ENCODE assay signal across 1 cellular context in the genomic region with DNA sequence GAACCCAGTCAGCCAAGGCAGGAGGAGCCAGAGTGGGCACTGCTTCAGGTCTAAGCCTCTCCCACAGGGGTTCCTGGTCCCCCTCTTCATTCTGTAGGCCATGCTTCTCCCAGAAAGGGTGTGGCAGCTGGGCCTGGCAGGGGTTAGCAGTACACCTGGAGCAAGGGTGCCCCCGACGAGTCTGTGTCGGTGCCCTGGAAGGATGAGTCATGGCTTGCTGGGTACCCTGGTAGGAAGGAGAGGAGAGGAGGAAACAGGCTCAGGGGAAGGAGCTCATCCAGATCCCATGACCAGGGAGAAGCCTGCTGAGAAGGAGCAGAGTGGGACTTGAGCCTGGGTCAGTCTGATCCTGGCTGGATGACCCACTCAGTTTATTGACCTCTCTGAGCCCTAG.
A peak's percentile ranks its signal among the peaks of the same experiment; 100 is the strongest.
TF ChIP-seq lines count a peak whose summit lies in the region.

No MANE protein-coding gene starts in this region.

TF ChIP-seq in endothelial cell of umbilical vein, 7 proteins besides CTCF, POLR2A, EP300 and RAD21:
- TF ChIP-seq EZH2 (IDR thresholded peaks at IDR 0.05; ENCODE audit: borderline replicate concordance, low read depth, low read length, severe bottlenecking) (no peak), JUN (IDR thresholded peaks at IDR 0.05; ENCODE audit: borderline replicate concordance, insufficient read depth, insufficient read length, low read depth) (peak; percentile 29), FOS (IDR thresholded peaks at IDR 0.05; ENCODE audit: borderline replicate concordance, insufficient read depth, low read length) (peak; percentile 26), GATA2 (IDR thresholded peaks at IDR 0.05; ENCODE audit: insufficient read depth, insufficient read length, low read depth, low read length) (no peak), MYC (IDR thresholded peaks at IDR 0.05; ENCODE audit: low read depth, low read length) (no peak), POLR2AphosphoS5 (IDR thresholded peaks at IDR 0.05; ENCODE audit: insufficient read depth, low read depth, low read length) (no peak)
- TF ChIP-seq, protein P1, sequence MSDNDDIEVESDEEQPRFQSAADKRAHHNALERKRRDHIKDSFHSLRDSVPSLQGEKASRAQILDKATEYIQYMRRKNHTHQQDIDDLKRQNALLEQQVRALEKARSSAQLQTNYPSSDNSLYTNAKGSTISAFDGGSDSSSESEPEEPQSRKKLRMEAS (IDR thresholded peaks at IDR 0.05; ENCODE audit: insufficient read depth, insufficient read length) = no peak
